ENCODE assay signal across 8 cellular contexts in genomic region chr22:43152001-43152354, GRCh38. TPM values are rescaled to one million over a fixed set of nuclear protein-coding genes. Genes with fewer than 3 reads are reported as not detected.
DNase-seq lines count a peak whose midpoint lies in the region; ATAC-seq and TF ChIP-seq lines count a peak whose summit lies in the region.

No MANE protein-coding gene starts in this region.

- H3K4me3 ChIP-seq in HAP-1 (peak overlapping the region; percentile 58), hepatocyte (peak overlapping the region; percentile 73)

- no peaks in the 10 kb centered on the region for H3K27me3 Mint-ChIP-seq in activated CD4-positive, alpha-beta memory T cell treated with anti-CD3 and anti-CD28 coated beads for 36 hours
- no peaks in the 10 kb centered on the region for H3K27me3 Mint-ChIP-seq in stimulated activated naive B cell treated with anti-CD40 and anti-IgM and Interleukin-4, amounts not matched to agents 10 μg/mL and 1 μg/mL and 100 μg/mL, for 72 hours

- H3K27ac Mint-ChIP-seq in activated CD4-positive, alpha-beta memory T cell treated with anti-CD3 and anti-CD28 coated beads for 36 hours: peak overlapping the region; percentile 69
- peak overlapping the region; percentile 51 for H3K27ac Mint-ChIP-seq in stimulated activated naive B cell treated with anti-CD40 and anti-IgM and Interleukin-4, amounts not matched to agents 10 μg/mL and 1 μg/mL and 100 μg/mL, for 72 hours

- DNase-seq in HAP-1 (ENCODE audit: low spot score in 2 of 2) (no peak), hepatocyte (ENCODE audit: low spot score) (no peak), GOT3 (lab: John Stamatoyannopoulos, UW) (no peak), GM19240 (ENCODE audit: insufficient read length, low spot score) (no peak), NCI-H2171 (lab: John Stamatoyannopoulos, UW) (no peak)
- no peak for DNase-seq in activated CD4-positive, alpha-beta memory T cell treated with anti-CD3 and anti-CD28 coated beads for 36 hours
- DNase-seq in stimulated activated naive B cell treated with anti-CD40 and anti-IgM and Interleukin-4, amounts not matched to agents 10 μg/mL and 1 μg/mL and 100 μg/mL, for 72 hours: no peak

- H3K4me1 ChIP-seq in HAP-1 (peaks cover 13% of the 10 kb centered on the region), hepatocyte (ENCODE audit: insufficient read depth) (peaks cover 11% of the 10 kb centered on the region)

- no peaks in the 10 kb centered on the region for H4K20me1 ChIP-seq in hepatocyte (ENCODE audit: insufficient read depth, poor library complexity, severe bottlenecking)

- POLR2A ChIA-PET in activated CD4-positive, alpha-beta memory T cell treated with anti-CD3 and anti-CD28 coated beads for 36 hours (lab: Charles Lee): interaction anchor here (1.1 to 3.0 kb wide), 3 partner anchors 8 to 36 kb away, joined by 4 to 8 read pairs (median 8); partner anchors contain the start of genes MCAT and TTLL12

- no peaks in the 10 kb centered on the region for H3K9me3 Mint-ChIP-seq in activated CD4-positive, alpha-beta memory T cell treated with anti-CD3 and anti-CD28 coated beads for 36 hours
- no peaks in the 10 kb centered on the region for H3K9me3 Mint-ChIP-seq in stimulated activated naive B cell treated with anti-CD40 and anti-IgM and Interleukin-4, amounts not matched to agents 10 μg/mL and 1 μg/mL and 100 μg/mL, for 72 hours

- H3K9me2 ChIP-seq in hepatocyte (replicated peaks; ENCODE audit: insufficient read depth): no peaks in the 10 kb centered on the region

- peak overlapping the region; percentile 88 for H3K27ac ChIP-seq in hepatocyte

- peaks cover 21% of the 10 kb centered on the region for H3K4me1 Mint-ChIP-seq in activated CD4-positive, alpha-beta memory T cell treated with anti-CD3 and anti-CD28 coated beads for 36 hours (ENCODE audit: low read depth)
- H3K4me1 Mint-ChIP-seq in stimulated activated naive B cell treated with anti-CD40 and anti-IgM and Interleukin-4, amounts not matched to agents 10 μg/mL and 1 μg/mL and 100 μg/mL, for 72 hours: peaks cover 48 to 73% of the 10 kb centered on the region in 2 donors

- no peak for TF ChIP-seq CTCF in hepatocyte (IDR thresholded peaks at IDR 0.05; ENCODE audit: poor library complexity)

- peak; percentile 17 to 27 for ATAC-seq in stimulated activated naive B cell treated with anti-CD40 and anti-IgM and Interleukin-4, amounts not matched to agents 10 μg/mL and 1 μg/mL and 100 μg/mL, for 72 hours (replicated peaks)
- ATAC-seq in HG03442 (IDR thresholded peaks at IDR 0.05; ENCODE audit: unreplicated experiment): no peak

- WGBS in hepatocyte (ENCODE audit: low lambda C conversion rate, missing lambda C conversion rate): 71% methylated on average over 18 of the region's 18 CpGs

- H2AFZ ChIP-seq in hepatocyte: peak overlapping the region; percentile 97

- no peaks in the 10 kb centered on the region for H3K36me3 Mint-ChIP-seq in activated CD4-positive, alpha-beta memory T cell treated with anti-CD3 and anti-CD28 coated beads for 36 hours
- peaks cover 8% of the 10 kb centered on the region in 2 donors for H3K36me3 Mint-ChIP-seq in stimulated activated naive B cell treated with anti-CD40 and anti-IgM and Interleukin-4, amounts not matched to agents 10 μg/mL and 1 μg/mL and 100 μg/mL, for 72 hours

- peak overlapping the region; percentile 64 for H3K4me3 Mint-ChIP-seq in activated CD4-positive, alpha-beta memory T cell treated with anti-CD3 and anti-CD28 coated beads for 36 hours
- peak overlapping the region; percentile 85 to 89 for H3K4me3 Mint-ChIP-seq in stimulated activated naive B cell treated with anti-CD40 and anti-IgM and Interleukin-4, amounts not matched to agents 10 μg/mL and 1 μg/mL and 100 μg/mL, for 72 hours

- no peaks in the 10 kb centered on the region for H3K79me2 ChIP-seq in hepatocyte

- H3K9me3 ChIP-seq in HAP-1: no peaks in the 10 kb centered on the region
- no peaks in the 10 kb centered on the region for H3K9me3 ChIP-seq in hepatocyte (ENCODE audit: low read depth)

- intact Hi-C loops in activated CD4-positive, alpha-beta memory T cell treated with anti-CD3 and anti-CD28 coated beads for 36 hours (cut with micrococcal nuclease): loop anchor here (5.0 kb wide), 2 partner anchors 35 to 65 kb away; partner anchors contain the start of genes TTLL1 and TTLL12

- no peaks in the 10 kb centered on the region for H3K27me3 ChIP-seq in HAP-1 (ENCODE audit: low read depth)
- H3K27me3 ChIP-seq in hepatocyte: no peaks in the 10 kb centered on the region

- CTCF ChIA-PET in activated CD4-positive, alpha-beta memory T cell treated with anti-CD3 and anti-CD28 coated beads for 36 hours (lab: Charles Lee): interaction anchor here (1.5 to 2.5 kb wide), 2 partner anchors 36 to 62 kb away, joined by 3 to 9 read pairs; no protein-coding TSS in a partner anchor

- in situ Hi-C loops in HAP-1 (cut with MboI; ENCODE audit: low sequenced_read_pairs): no loop called here

- H3K36me3 ChIP-seq in HAP-1 (replicated peaks) (0 out of 2 replicates have a peak, but pooled peaks cover 3% of the 10 kb centered on the region), hepatocyte (replicated peaks; ENCODE audit: insufficient read depth, low read depth) (no peaks in the 10 kb centered on the region)

- H3K4me2 ChIP-seq in hepatocyte: peak overlapping the region; percentile 99

RNA-seq across cellular contexts. Expression of gene TSPO, which starts 0.6 kb away (rescaled TPM):
- total RNA-seq in activated CD4-positive, alpha-beta memory T cell treated with anti-CD3 and anti-CD28 coated beads for 36 hours: 100 to 1,000 TPM; 131 to 143 TPM
- 61.8 and 65.3 TPM in 2 replicates for total RNA-seq in hepatocyte
- polyA plus RNA-seq in hepatocyte: 131 and 138 TPM in 2 replicates

RNA-seq across cellular contexts. Expression of gene MCAT, which starts 8.8 kb away (rescaled TPM):
- 10 to 100 TPM; 14.3 to 15.3 TPM for total RNA-seq in activated CD4-positive, alpha-beta memory T cell treated with anti-CD3 and anti-CD28 coated beads for 36 hours
- 14.6 and 16.9 TPM in 2 replicates for total RNA-seq in hepatocyte
- polyA plus RNA-seq in hepatocyte: 18.3 and 24.9 TPM in 2 replicates

RNA-seq across cellular contexts. Expression of gene TTLL12, which starts 35.0 kb away (rescaled TPM):
- total RNA-seq in activated CD4-positive, alpha-beta memory T cell treated with anti-CD3 and anti-CD28 coated beads for 36 hours: 10 to 100 TPM; 64.4 to 67.0 TPM
- 39.6 and 40.9 TPM in 2 replicates for total RNA-seq in hepatocyte
- 41.9 and 50.3 TPM in 2 replicates for polyA plus RNA-seq in hepatocyte

RNA-seq across cellular contexts. Expression of gene BIK, which starts 41.4 kb away (rescaled TPM):
- 1 to 10 TPM; 4.1 to 4.5 TPM for total RNA-seq in activated CD4-positive, alpha-beta memory T cell treated with anti-CD3 and anti-CD28 coated beads for 36 hours
- total RNA-seq in hepatocyte: 2.0 and 10.6 TPM in 2 replicates
- polyA plus RNA-seq in hepatocyte: 15.5 and 17.7 TPM in 2 replicates
